In the genomic region with DNA sequence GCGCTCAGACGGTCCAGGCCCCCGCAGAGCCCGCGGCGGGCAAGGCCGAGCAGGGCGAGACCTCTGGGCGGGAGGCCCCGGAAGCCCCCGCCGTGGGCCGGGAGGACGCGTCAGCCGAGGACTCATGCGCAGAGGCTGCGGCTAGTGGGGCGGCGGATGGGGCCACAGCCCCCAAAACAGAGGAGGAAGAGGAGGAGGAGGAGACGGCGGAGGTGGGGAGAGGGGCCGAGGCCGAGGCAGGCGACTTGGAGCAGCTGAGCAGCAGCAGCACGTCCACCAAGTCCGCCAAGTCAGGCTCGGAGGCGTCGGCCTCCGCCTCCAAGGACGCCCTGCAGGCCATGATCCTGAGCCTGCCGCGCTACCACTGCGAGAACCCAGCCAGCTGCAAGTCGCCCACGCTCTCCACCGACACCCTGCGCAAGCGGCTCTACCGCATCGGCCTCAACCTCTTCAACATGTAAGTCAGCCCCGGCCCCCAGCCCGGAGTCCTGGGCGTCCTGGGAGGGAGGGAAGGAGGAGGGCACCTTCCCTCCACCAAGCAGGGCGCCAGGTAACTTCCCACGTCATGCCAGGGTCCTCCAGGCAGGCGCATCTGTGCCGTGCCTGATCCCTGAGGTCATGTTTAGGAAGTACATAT, we compare ENCODE assay signal across 10 cellular contexts.
A peak's percentile ranks its signal among the peaks of the same experiment; 100 is the strongest.
DNase-seq lines count a peak whose midpoint lies in the region; ATAC-seq and TF ChIP-seq lines count a peak whose summit lies in the region.
"Had no signal": no experiment of that assay in that cellular context is flagged by ENCODE, and none has a peak within 500 bp of the region (broad histone marks: within the 10 kb centered on the region; RNA-seq: fewer than 3 reads in every experiment).

No MANE protein-coding gene starts in this region.

- TF ChIP-seq CTCF in AG04450 (IDR thresholded peaks at IDR 0.05; ENCODE audit: low read depth, low read length) (no peak), foreskin keratinocyte (conservative IDR thresholded peaks at IDR 0.05) (no peak), psoas muscle (IDR thresholded peaks at IDR 0.05) (no peak)

- DNase-seq in AG04450 (ENCODE audit: low read depth, low spot score) = no peak
- peak; percentile 45 for DNase-seq in activated CD8-positive, alpha-beta memory T cell treated with anti-CD3 and anti-CD28 coated beads, Interleukin-2, amount 10 ng/mL, durations not matched to agents 7 days and 5 days
- DNase-seq in foreskin keratinocyte = no peak
- DNase-seq in psoas muscle = peak in 1 of 2 donors; percentile 29
- no peak for DNase-seq in NCI-H2227 treated with DMSO at 0.1 percent for 48 hours (lab: John Stamatoyannopoulos, UW)
- no peak for DNase-seq in cerebellum (ENCODE audit: low spot score)
- no peak for DNase-seq in hepatic stellate cell (ENCODE audit: low spot score)

- H3K4me3 ChIP-seq in AG04450 (ENCODE audit: low read depth, low read length) (peak overlapping the region; percentile 37; the same call in 1 of the 2 replicates), psoas muscle (peak overlapping the region; percentile 47)

- POLR2A ChIA-PET in AG04450 (lab: Yijun Ruan, JAX) = no interaction called here

- intact Hi-C loops in psoas muscle (cut with DNase I) = no loop called here

- H3K27me3 Mint-ChIP-seq in activated CD8-positive, alpha-beta memory T cell treated with anti-CD3 and anti-CD28 coated beads, Interleukin-2, amount 10 ng/mL, durations not matched to agents 7 days and 5 days = peaks cover 22% of the 10 kb centered on the region

- H3K9me3 ChIP-seq in AG04450 (ENCODE audit: control insufficient read depth, insufficient read depth, low read length) (peaks cover 5% of the 10 kb centered on the region; the same call in 1 of the 2 replicates), psoas muscle (no peaks in the 10 kb centered on the region)

- no peaks in the 10 kb centered on the region for H3K36me3 ChIP-seq in psoas muscle (ENCODE audit: insufficient read depth in 1 of 2, low read depth in 1 of 2)

- H3K27me3 ChIP-seq in AG04450 (ENCODE audit: control insufficient read depth, insufficient read depth, low read length) = peaks cover 38% of the 10 kb centered on the region
- peaks cover 41% of the 10 kb centered on the region for H3K27me3 ChIP-seq in foreskin keratinocyte
- H3K27me3 ChIP-seq in psoas muscle (ENCODE audit: insufficient read depth in 3 of 3, low read length in 2 of 3) = peaks cover 0 to 45% (median 9%) of the 10 kb centered on the region in 3 donors

- H3K4me1 ChIP-seq in foreskin keratinocyte (no peaks in the 10 kb centered on the region), psoas muscle (no peaks in the 10 kb centered on the region)

- H3K4me1 Mint-ChIP-seq in activated CD8-positive, alpha-beta memory T cell treated with anti-CD3 and anti-CD28 coated beads, Interleukin-2, amount 10 ng/mL, durations not matched to agents 7 days and 5 days = peaks cover 6% of the 10 kb centered on the region
- H3K4me1 Mint-ChIP-seq: stimulated activated memory B cell treated with anti-CD40 and anti-IgM and Interleukin-4, amounts not matched to agents 10 μg/mL and 1 μg/mL and 100 μg/mL, for 72 hours had no signal

- H3K4me3 Mint-ChIP-seq in activated CD8-positive, alpha-beta memory T cell treated with anti-CD3 and anti-CD28 coated beads, Interleukin-2, amount 10 ng/mL, durations not matched to agents 7 days and 5 days = peak overlapping the region; percentile 71
- H3K4me3 Mint-ChIP-seq: stimulated activated memory B cell treated with anti-CD40 and anti-IgM and Interleukin-4, amounts not matched to agents 10 μg/mL and 1 μg/mL and 100 μg/mL, for 72 hours had no signal

- 12 to 19% (median 12%) methylated on average over 31 to 49 of the region's 49 CpGs for WGBS in psoas muscle, 3 donors

- peak; percentile 55 for ATAC-seq in activated CD8-positive, alpha-beta memory T cell treated with anti-CD3 and anti-CD28 coated beads, Interleukin-2, amount 10 ng/mL, durations not matched to agents 7 days and 5 days
- ATAC-seq in foreskin keratinocyte (peak; percentile 25), psoas muscle (no peak), HG03565 (IDR thresholded peaks at IDR 0.05; ENCODE audit: unreplicated experiment) (no peak)
- ATAC-seq: stimulated activated memory B cell treated with anti-CD40 and anti-IgM and Interleukin-4, amounts not matched to agents 10 μg/mL and 1 μg/mL and 100 μg/mL, for 72 hours had no signal

- H3K9me3 Mint-ChIP-seq in activated CD8-positive, alpha-beta memory T cell treated with anti-CD3 and anti-CD28 coated beads, Interleukin-2, amount 10 ng/mL, durations not matched to agents 7 days and 5 days (ENCODE audit: low read depth) = no peaks in the 10 kb centered on the region
- H3K9me3 Mint-ChIP-seq: stimulated activated memory B cell treated with anti-CD40 and anti-IgM and Interleukin-4, amounts not matched to agents 10 μg/mL and 1 μg/mL and 100 μg/mL, for 72 hours had no signal

- H3K27ac ChIP-seq in AG04450 (ENCODE audit: low read depth, low read length) (peak overlapping the region; percentile 21), foreskin keratinocyte (no peak overlapping the region), psoas muscle (no peak overlapping the region)
- H3K27ac ChIP-seq: C4-2B had no signal

- H3K36me3 Mint-ChIP-seq in activated CD8-positive, alpha-beta memory T cell treated with anti-CD3 and anti-CD28 coated beads, Interleukin-2, amount 10 ng/mL, durations not matched to agents 7 days and 5 days = no peaks in the 10 kb centered on the region
- H3K36me3 Mint-ChIP-seq: stimulated activated memory B cell treated with anti-CD40 and anti-IgM and Interleukin-4, amounts not matched to agents 10 μg/mL and 1 μg/mL and 100 μg/mL, for 72 hours had no signal

- CTCF ChIA-PET in AG04450 (lab: Charles Lee) = interaction anchor here (1.4 kb wide), 1 partner anchor 14 kb away, joined by 3 read pairs; no protein-coding TSS in a partner anchor
- CTCF ChIA-PET in activated CD8-positive, alpha-beta memory T cell treated with anti-CD3 and anti-CD28 coated beads, Interleukin-2, amount 10 ng/mL, durations not matched to agents 7 days and 5 days (lab: Charles Lee) = interaction anchor here (0.6 kb wide), 1 partner anchor 52 kb away, joined by 3 read pairs; no protein-coding TSS in a partner anchor

- peak overlapping the region; percentile 66 for H3K27ac Mint-ChIP-seq in activated CD8-positive, alpha-beta memory T cell treated with anti-CD3 and anti-CD28 coated beads, Interleukin-2, amount 10 ng/mL, durations not matched to agents 7 days and 5 days
- H3K27ac Mint-ChIP-seq: stimulated activated memory B cell treated with anti-CD40 and anti-IgM and Interleukin-4, amounts not matched to agents 10 μg/mL and 1 μg/mL and 100 μg/mL, for 72 hours had no signal

Comparison
In these comparisons a context has a peak if more than half of its experiments do, and no peak if none do; other contexts are left out.
1. ATAC-seq: peak in activated CD8-positive, alpha-beta memory T cell treated with anti-CD3 and anti-CD28 coated beads, Interleukin-2, amount 10 ng/mL, durations not matched to agents 7 days and 5 days (single experiment) and foreskin keratinocyte (single experiment); none in psoas muscle (0 of 4) and HG03565 (single experiment).